ENCODE assay signal across 15 cellular contexts in the genomic region with DNA sequence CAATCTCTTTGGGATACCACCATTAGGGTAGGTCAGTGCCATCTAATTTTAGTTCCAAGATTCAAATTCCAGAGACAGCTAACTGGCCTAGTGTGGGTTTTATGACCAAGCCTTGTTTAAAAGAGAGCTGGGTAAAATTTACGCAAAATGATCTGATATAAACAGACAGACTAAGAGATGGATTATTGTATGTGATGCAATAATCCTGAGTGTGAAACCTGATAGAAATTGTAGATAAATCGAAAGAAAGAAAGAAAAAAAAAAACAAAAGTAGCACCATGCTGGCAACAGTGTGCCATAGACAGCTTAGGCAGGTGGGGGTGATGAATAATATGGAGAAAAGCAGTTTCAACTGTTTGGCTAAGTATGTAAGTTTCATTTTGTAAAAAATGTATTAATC. TPM values are rescaled to one million over a fixed set of nuclear protein-coding genes. Genes with fewer than 3 reads are reported as not detected.
DNase-seq lines count a peak whose midpoint lies in the region; ATAC-seq and TF ChIP-seq lines count a peak whose summit lies in the region.
"Had no signal": no experiment of that assay in that cellular context is flagged by ENCODE, and none has a peak within 500 bp of the region (broad histone marks: within the 10 kb centered on the region; RNA-seq: fewer than 3 reads in every experiment).

No MANE protein-coding gene starts in this region.

- H3K4me1 ChIP-seq in MM.1S (ENCODE audit: low read length) = peaks cover 10% of the 10 kb centered on the region

- no peaks in the 10 kb centered on the region for H3K27me3 ChIP-seq in MM.1S (replicated peaks; ENCODE audit: insufficient read depth, low read length)
- H3K27me3 ChIP-seq: Peyer's patch, transverse colon had no signal

- no peak for ATAC-seq in activated naive CD8-positive, alpha-beta T cell treated with anti-CD3 and anti-CD28 coated beads, Interleukin-2, amount 50 U/mL, for 24 hours
- ATAC-seq in central memory CD8-positive, alpha-beta T cell (replicated peaks; ENCODE audit: extremely low read depth, poor library complexity, severe bottlenecking) = no peak
- ATAC-seq: lower lobe of right lung had no signal

- H3K9me3 ChIP-seq in MM.1S (replicated peaks; ENCODE audit: insufficient read depth, low read length) = no peaks in the 10 kb centered on the region
- H3K9me3 ChIP-seq: lower lobe of right lung, Peyer's patch, transverse colon had no signal

- H3F3A ChIP-seq in MM.1S (ENCODE audit: insufficient read depth, low read length) = peaks cover 11% of the 10 kb centered on the region

- H3K27me3 Mint-ChIP-seq in activated naive CD8-positive, alpha-beta T cell treated with anti-CD3 and anti-CD28 coated beads for 36 hours = no peaks in the 10 kb centered on the region
- no peaks in the 10 kb centered on the region for H3K27me3 Mint-ChIP-seq in activated naive CD8-positive, alpha-beta T cell treated with anti-CD3 and anti-CD28 coated beads, Interleukin-2, amount 50 U/mL, for 24 hours
- no peaks in the 10 kb centered on the region for H3K27me3 Mint-ChIP-seq in central memory CD8-positive, alpha-beta T cell
- H3K27me3 Mint-ChIP-seq in progenitor cell of endocrine pancreas = no peaks in the 10 kb centered on the region
- H3K27me3 Mint-ChIP-seq: dendritic cell treated with granulocyte-macrophage colony-stimulating factor and Interleukin-4, amounts not matched to agents 40 ng/mL and 50 ng/mL, for 4 days; stimulated activated naive CD8-positive, alpha-beta T cell treated with anti-CD3 and anti-CD28 coated beads, Interleukin-15, Interleukin-2, amounts not matched to agents 100 ng/mL and 50 ng/mL, for 24 hours had no signal

- peak overlapping the region; percentile 70; the same call in 1 of the 2 replicates for H3K4me2 ChIP-seq in MM.1S (ENCODE audit: low read depth, low read length)

- no peaks in the 10 kb centered on the region for H3K9me2 ChIP-seq in MM.1S (replicated peaks; ENCODE audit: insufficient read depth, low read length)

- H3K36me3 Mint-ChIP-seq in activated naive CD8-positive, alpha-beta T cell treated with anti-CD3 and anti-CD28 coated beads for 36 hours = peaks cover 59% of the 10 kb centered on the region
- H3K36me3 Mint-ChIP-seq in activated naive CD8-positive, alpha-beta T cell treated with anti-CD3 and anti-CD28 coated beads, Interleukin-2, amount 50 U/mL, for 24 hours (ENCODE audit: low read depth) = peaks cover 53% of the 10 kb centered on the region
- H3K36me3 Mint-ChIP-seq in central memory CD8-positive, alpha-beta T cell (ENCODE audit: insufficient read depth) = peaks cover 38% of the 10 kb centered on the region
- peaks cover 46% of the 10 kb centered on the region for H3K36me3 Mint-ChIP-seq in progenitor cell of endocrine pancreas (ENCODE audit: insufficient read depth)

- H3K27ac Mint-ChIP-seq in activated naive CD8-positive, alpha-beta T cell treated with anti-CD3 and anti-CD28 coated beads for 36 hours = no peak overlapping the region
- H3K27ac Mint-ChIP-seq in activated naive CD8-positive, alpha-beta T cell treated with anti-CD3 and anti-CD28 coated beads, Interleukin-2, amount 50 U/mL, for 24 hours = no peak overlapping the region
- H3K27ac Mint-ChIP-seq in central memory CD8-positive, alpha-beta T cell (ENCODE audit: low read depth) = peak overlapping the region; percentile 58
- H3K27ac Mint-ChIP-seq in progenitor cell of endocrine pancreas = no peak overlapping the region
- H3K27ac Mint-ChIP-seq: dendritic cell treated with granulocyte-macrophage colony-stimulating factor and Interleukin-4, amounts not matched to agents 40 ng/mL and 50 ng/mL, for 4 days; stimulated activated naive CD8-positive, alpha-beta T cell treated with anti-CD3 and anti-CD28 coated beads, Interleukin-15, Interleukin-2, amounts not matched to agents 100 ng/mL and 50 ng/mL, for 24 hours had no signal

- H3K36me3 ChIP-seq in MM.1S (replicated peaks; ENCODE audit: insufficient read depth, low read length) = peaks cover 10% of the 10 kb centered on the region; the same call in 1 of the 2 replicates

- no peak overlapping the region for H3K9ac ChIP-seq in MM.1S (ENCODE audit: low read length)

- H2AFZ ChIP-seq in MM.1S (ENCODE audit: low read length) = no peak overlapping the region

- H3K4me1 Mint-ChIP-seq in activated naive CD8-positive, alpha-beta T cell treated with anti-CD3 and anti-CD28 coated beads for 36 hours = peaks cover 41% of the 10 kb centered on the region
- peaks cover 59% of the 10 kb centered on the region for H3K4me1 Mint-ChIP-seq in activated naive CD8-positive, alpha-beta T cell treated with anti-CD3 and anti-CD28 coated beads, Interleukin-2, amount 50 U/mL, for 24 hours
- H3K4me1 Mint-ChIP-seq in central memory CD8-positive, alpha-beta T cell = peaks cover 48% of the 10 kb centered on the region
- H3K4me1 Mint-ChIP-seq in progenitor cell of endocrine pancreas (ENCODE audit: low read depth) = peaks cover 24% of the 10 kb centered on the region

- no peak for TF ChIP-seq CTCF in MM.1S (IDR thresholded peaks at IDR 0.05; ENCODE audit: low read length)
- no peak for TF ChIP-seq CTCF in progenitor cell of endocrine pancreas (IDR thresholded peaks at IDR 0.05; ENCODE audit: unreplicated experiment)

- H3K4me3 Mint-ChIP-seq in activated naive CD8-positive, alpha-beta T cell treated with anti-CD3 and anti-CD28 coated beads for 36 hours = peak overlapping the region; percentile 0
- H3K4me3 Mint-ChIP-seq in activated naive CD8-positive, alpha-beta T cell treated with anti-CD3 and anti-CD28 coated beads, Interleukin-2, amount 50 U/mL, for 24 hours = no peak overlapping the region
- H3K4me3 Mint-ChIP-seq in central memory CD8-positive, alpha-beta T cell = no peak overlapping the region
- H3K4me3 Mint-ChIP-seq in progenitor cell of endocrine pancreas (ENCODE audit: low read depth) = peak overlapping the region; percentile 43
- H3K4me3 Mint-ChIP-seq: dendritic cell treated with granulocyte-macrophage colony-stimulating factor and Interleukin-4, amounts not matched to agents 40 ng/mL and 50 ng/mL, for 4 days had no signal

- no peaks in the 10 kb centered on the region for H4K20me1 ChIP-seq in MM.1S (ENCODE audit: insufficient read depth, low read length)

- no peak overlapping the region for H3K27ac ChIP-seq in MM.1S (ENCODE audit: low read length)
- H3K27ac ChIP-seq: lower lobe of right lung, Peyer's patch, transverse colon had no signal

- peaks cover 43% of the 10 kb centered on the region for H3K79me2 ChIP-seq in MM.1S (ENCODE audit: low read length)

- no peak overlapping the region for H3K4me3 ChIP-seq in MM.1S (ENCODE audit: low read length)
- H3K4me3 ChIP-seq: lower lobe of right lung, Peyer's patch, transverse colon had no signal

- no peak for DNase-seq in activated naive CD8-positive, alpha-beta T cell treated with anti-CD3 and anti-CD28 coated beads for 36 hours
- no peak for DNase-seq in activated naive CD8-positive, alpha-beta T cell treated with anti-CD3 and anti-CD28 coated beads, Interleukin-2, amount 50 U/mL, for 24 hours
- no peak for DNase-seq in MM.1S
- DNase-seq in central memory CD8-positive, alpha-beta T cell (ENCODE audit: low spot score in 2 of 2) = no peak
- DNase-seq in progenitor cell of endocrine pancreas (ENCODE audit: low spot score, unreplicated experiment) = no peak
- DNase-seq in NOMO-1 treated with dmso at 0.1 percent for 144 hours (lab: John Stamatoyannopoulos, UW; ENCODE audit: unreplicated experiment) = no peak
- DNase-seq in GDM1 (lab: John Stamatoyannopoulos, UW) = no peak
- DNase-seq in NCI-H146 treated with DMSO at 0.1 percent for 48 hours (lab: John Stamatoyannopoulos, UW; ENCODE audit: unreplicated experiment) = no peak
- DNase-seq: lower lobe of right lung; NCI-H1694 treated with DMSO at 0.1 percent for 48 hours; Peyer's patch; stimulated activated CD4-positive, alpha-beta T cell treated with anti-CD3 and anti-CD28 coated beads, Interleukin-2, amount 100 ng/mL, for 48 hours; transverse colon had no signal

- H3K9me3 Mint-ChIP-seq in activated naive CD8-positive, alpha-beta T cell treated with anti-CD3 and anti-CD28 coated beads for 36 hours = peaks cover 8% of the 10 kb centered on the region
- peaks cover 4% of the 10 kb centered on the region for H3K9me3 Mint-ChIP-seq in activated naive CD8-positive, alpha-beta T cell treated with anti-CD3 and anti-CD28 coated beads, Interleukin-2, amount 50 U/mL, for 24 hours
- H3K9me3 Mint-ChIP-seq in central memory CD8-positive, alpha-beta T cell = no peaks in the 10 kb centered on the region
- peaks cover 16% of the 10 kb centered on the region for H3K9me3 Mint-ChIP-seq in progenitor cell of endocrine pancreas (ENCODE audit: low read depth)
- H3K9me3 Mint-ChIP-seq: stimulated activated naive CD8-positive, alpha-beta T cell treated with anti-CD3 and anti-CD28 coated beads, Interleukin-15, Interleukin-2, amounts not matched to agents 100 ng/mL and 50 ng/mL, for 24 hours had no signal

RNA-seq across cellular contexts. Expression of a gene that starts 2.9 kb away (rescaled TPM):
- 1 to 10 TPM; 8.5 to 8.9 TPM for total RNA-seq in activated naive CD8-positive, alpha-beta T cell treated with anti-CD3 and anti-CD28 coated beads for 36 hours
- 17.9 and 18.5 TPM in 2 replicates for total RNA-seq in progenitor cell of endocrine pancreas

Comparison
In these comparisons a context has a peak if more than half of its experiments do, and no peak if none do; other contexts are left out.
1. H3K4me3 Mint-ChIP-seq: peak in activated naive CD8-positive, alpha-beta T cell treated with anti-CD3 and anti-CD28 coated beads for 36 hours (single experiment) and progenitor cell of endocrine pancreas (single experiment); none in activated naive CD8-positive, alpha-beta T cell treated with anti-CD3 and anti-CD28 coated beads, Interleukin-2, amount 50 U/mL, for 24 hours (single experiment) and central memory CD8-positive, alpha-beta T cell (single experiment).